In genomic region chr1:26645734-26646133, GRCh38 we compare ENCODE assay signal across 26 cellular contexts. TPM values are rescaled to one million over a fixed set of nuclear protein-coding genes. Genes with fewer than 3 reads are reported as not detected.
DNase-seq lines count a peak whose midpoint lies in the region; ATAC-seq, FAIRE-seq and TF ChIP-seq lines count a peak whose summit lies in the region.
"Had no signal": no experiment of that assay in that cellular context is flagged by ENCODE, and none has a peak within 500 bp of the region (broad histone marks: within the 10 kb centered on the region; RNA-seq: fewer than 3 reads in every experiment).

No MANE protein-coding gene starts in this region.

- TF ChIP-seq RAD21 in SK-N-SH (IDR thresholded peaks at IDR 0.05; ENCODE audit: low read length), result no peak
- no peak for TF ChIP-seq RAD21 in K562 (CRISPR knock-in tag; conservative IDR thresholded peaks at IDR 0.05 in 1 of 2, IDR thresholded peaks at IDR 0.05 in 1 of 2)

- H3K27me3 Mint-ChIP-seq in stimulated activated naive CD8-positive, alpha-beta T cell treated with anti-CD3 and anti-CD28 coated beads, Interleukin-15, amount 100 ng/mL, for 72 hours, result no peaks in the 10 kb centered on the region
- H3K27me3 Mint-ChIP-seq: CD4-positive, alpha-beta memory T cell had no signal

- H3K4me2 ChIP-seq in SK-N-SH (no peak overlapping the region), K562 (ENCODE audit: insufficient read depth, low read length) (no peak overlapping the region)
- H3K4me2 ChIP-seq: BLaER1 had no signal

- CTCF ChIA-PET in SK-N-SH (lab: Yijun Ruan, JAX), result no interaction called here
- CTCF ChIA-PET in HEK293 (lab: Yijun Ruan, JAX), result no interaction called here
- CTCF ChIA-PET in K562 (lab: Yijun Ruan, JAX; ENCODE audit: low intra/inter-chr PET ratio), result interaction anchor here (0.6 kb wide), 1 partner anchor 522 kb away, joined by 7 read pairs; no protein-coding TSS in a partner anchor

- POLR2A ChIA-PET in SK-N-SH (lab: Yijun Ruan, JAX), result no interaction called here
- POLR2A ChIA-PET in HEK293 (lab: Yijun Ruan, JAX), result no interaction called here
- POLR2A ChIA-PET in K562 (lab: Yijun Ruan, JAX), result interaction anchor here (1.0 kb wide), 1 partner anchor 9 kb away, joined by 5 read pairs; no protein-coding TSS in a partner anchor

- no peak overlapping the region for H3K4me3 ChIP-seq in SK-N-SH (ENCODE audit: low read depth in 2 of 2, low read length in 1 of 2)
- no peak overlapping the region for H3K4me3 ChIP-seq in HEK293 (ENCODE audit: low read depth, low read length)
- H3K4me3 ChIP-seq in K562, result no peak overlapping the region
- H3K4me3 ChIP-seq: BLaER1, GM12878 had no signal

- no peak overlapping the region for H3K27ac Mint-ChIP-seq in stimulated activated naive CD8-positive, alpha-beta T cell treated with anti-CD3 and anti-CD28 coated beads, Interleukin-15, amount 100 ng/mL, for 72 hours
- H3K27ac Mint-ChIP-seq: CD4-positive, CD25-positive, alpha-beta regulatory T cell; CD8-positive, alpha-beta memory T cell had no signal

- DNase-seq in SK-N-SH (no peak), K562 (ENCODE audit: extremely low read depth in 1 of 4, low spot score in 3 of 4) (no peak), NCI-H748 treated with DMSO at 0.1 percent for 48 hours (lab: John Stamatoyannopoulos, UW) (no peak)
- no peak for DNase-seq in stimulated activated naive CD8-positive, alpha-beta T cell treated with anti-CD3 and anti-CD28 coated beads, Interleukin-15, amount 100 ng/mL, for 72 hours
- DNase-seq: ACHN; BE2C; C1 segment of cervical spinal cord; CD4-positive, alpha-beta memory T cell; CD4-positive, CD25-positive, alpha-beta regulatory T cell; CD8-positive, alpha-beta memory T cell; COR-L47; DMS 273 treated with DMSO at 0.1 percent for 48 hours; DMS153; DMS53; DMS79; DND-41; EL; GDM1 had no signal

- H3K36me3 ChIP-seq in SK-N-SH (replicated peaks in 1 of 2; ENCODE audit: control insufficient read depth in 1 of 2, insufficient read depth in 2 of 2, low read length in 1 of 2) (no peaks in the 10 kb centered on the region), HEK293 (ENCODE audit: control insufficient read depth in 2 of 2, insufficient read depth in 1 of 2, low read length in 2 of 2) (no peaks in the 10 kb centered on the region), K562 (ENCODE audit: control insufficient read depth, insufficient read depth, low read length) (no peaks in the 10 kb centered on the region)
- H3K36me3 ChIP-seq: BE2C, BLaER1 had no signal

- H3K9me3 Mint-ChIP-seq in stimulated activated naive CD8-positive, alpha-beta T cell treated with anti-CD3 and anti-CD28 coated beads, Interleukin-15, amount 100 ng/mL, for 72 hours, result no peaks in the 10 kb centered on the region
- H3K9me3 Mint-ChIP-seq: CD4-positive, CD25-positive, alpha-beta regulatory T cell; CD8-positive, alpha-beta memory T cell had no signal

- no peaks in the 10 kb centered on the region for H3K9me2 ChIP-seq in SK-N-SH

- H3K27ac ChIP-seq in SK-N-SH (ENCODE audit: low read depth in 2 of 2, low read length in 1 of 2) (no peak overlapping the region), HEK293 (ENCODE audit: extremely low read depth, low read depth, low read length) (no peak overlapping the region), K562 (ENCODE audit: extremely low read depth, low read depth, low read length) (no peak overlapping the region)
- H3K27ac ChIP-seq: 22Rv1, BLaER1 had no signal

- FAIRE-seq in K562 (lab: Jason Lieb, UNC), result no peak
- FAIRE-seq: GM12878, GM12892, GM18507 had no signal

- in situ Hi-C loops in K562 (cut with MboI), result no loop called here

- H3K4me1 Mint-ChIP-seq in stimulated activated naive CD8-positive, alpha-beta T cell treated with anti-CD3 and anti-CD28 coated beads, Interleukin-15, amount 100 ng/mL, for 72 hours, result no peaks in the 10 kb centered on the region
- H3K4me1 Mint-ChIP-seq: CD4-positive, alpha-beta memory T cell; CD4-positive, CD25-positive, alpha-beta regulatory T cell; CD8-positive, alpha-beta memory T cell had no signal

- 43% methylated on average over 1 of the region's 1 CpG for WGBS in SK-N-SH (ENCODE audit: low lambda C conversion rate)
- WGBS in K562 (ENCODE audit: insufficient coverage, low coverage, missing lambda C conversion rate), result 24% methylated on average over 1 of the region's 1 CpG

- no peaks in the 10 kb centered on the region for H3K9me1 ChIP-seq in K562 (ENCODE audit: control insufficient read depth, insufficient read depth, low read length)

- H3K4me1 ChIP-seq in SK-N-SH (ENCODE audit: control insufficient read depth in 1 of 2, insufficient read depth in 2 of 2, low read depth in 1 of 2, low read length in 1 of 2) (no peaks in the 10 kb centered on the region), HEK293 (ENCODE audit: control insufficient read depth, insufficient read depth, low read length) (no peaks in the 10 kb centered on the region), K562 (replicated peaks in 1 of 2; ENCODE audit: control insufficient read depth in 2 of 2, insufficient read depth in 2 of 2, low read length in 2 of 2) (peaks cover 0 to 9% of the 10 kb centered on the region in 2 experiments; a peak in 2 of 5 replicates)
- H3K4me1 ChIP-seq: BE2C, BLaER1 had no signal

- H3K79me2 ChIP-seq in SK-N-SH (ENCODE audit: insufficient read depth), result no peaks in the 10 kb centered on the region
- H3K79me2 ChIP-seq in K562 (ENCODE audit: control insufficient read depth, insufficient read depth, low read length), result no peaks in the 10 kb centered on the region

- ATAC-seq in SK-N-SH treated with all-trans-retinoic acid at 6 μM for 48 hours, result no peak
- no peak for ATAC-seq in K562
- no peak for ATAC-seq in stimulated activated naive CD8-positive, alpha-beta T cell treated with anti-CD3 and anti-CD28 coated beads, Interleukin-15, amount 100 ng/mL, for 72 hours
- ATAC-seq: GM12878 had no signal

- TF ChIP-seq EP300 in SK-N-SH (IDR thresholded peaks at IDR 0.05; ENCODE audit: borderline replicate concordance in 1 of 2, low read depth in 1 of 2, low read length in 1 of 2) (no peak), K562 (IDR thresholded peaks at IDR 0.05; ENCODE audit: low read length) (no peak)

- no peaks in the 10 kb centered on the region for H4K20me1 ChIP-seq in SK-N-SH (ENCODE audit: insufficient read depth)
- no peaks in the 10 kb centered on the region for H4K20me1 ChIP-seq in K562 (replicated peaks; ENCODE audit: control insufficient read depth, insufficient read depth, low read length)
- H4K20me1 ChIP-seq: BLaER1 had no signal

- TF ChIP-seq CTCF in SK-N-SH (IDR thresholded peaks at IDR 0.05), result no peak
- TF ChIP-seq CTCF in HEK293 (tag by site-specific recombination; IDR thresholded peaks at IDR 0.05), result no peak
- no peak for TF ChIP-seq CTCF in K562 (IDR thresholded peaks at IDR 0.05 in 2 of 3, conservative IDR thresholded peaks at IDR 0.05 in 1 of 3; ENCODE audit: insufficient read depth in 2 of 3, low read depth in 1 of 3, low read length in 3 of 3)

- no peaks in the 10 kb centered on the region for H3F3A ChIP-seq in SK-N-SH (replicated peaks; ENCODE audit: insufficient read depth)

- intact Hi-C loops in K562 (cut with micrococcal nuclease), result no loop called here

- BruUV-seq in K562 (replicated peaks; lab: Mats Ljungman, UMichigan), result no TSS peak

- H2AFZ ChIP-seq in SK-N-SH (ENCODE audit: low read depth) (no peak overlapping the region), K562 (ENCODE audit: low read depth, low read length) (no peak overlapping the region)

- no peak overlapping the region for H3K9ac ChIP-seq in SK-N-SH
- H3K9ac ChIP-seq in K562 (ENCODE audit: insufficient read depth in 1 of 2, low read depth in 2 of 2, low read length in 2 of 2), result no peak overlapping the region
- H3K9ac ChIP-seq: BLaER1 had no signal

- H3K27me3 ChIP-seq in SK-N-SH (ENCODE audit: insufficient read depth) (no peaks in the 10 kb centered on the region), K562 (ENCODE audit: control insufficient read depth in 2 of 2, insufficient read depth in 2 of 2, low read length in 2 of 2) (no peaks in the 10 kb centered on the region)
- H3K27me3 ChIP-seq: BE2C, BLaER1 had no signal

- no peak for TF ChIP-seq POLR2A in K562 (conservative IDR thresholded peaks at IDR 0.05)

- no peak overlapping the region for H3K4me3 Mint-ChIP-seq in stimulated activated naive CD8-positive, alpha-beta T cell treated with anti-CD3 and anti-CD28 coated beads, Interleukin-15, amount 100 ng/mL, for 72 hours
- H3K4me3 Mint-ChIP-seq: CD14-positive monocyte; CD4-positive, alpha-beta memory T cell; CD4-positive, CD25-positive, alpha-beta regulatory T cell; CD8-positive, alpha-beta memory T cell had no signal

- H3K9me3 ChIP-seq in SK-N-SH, result no peaks in the 10 kb centered on the region
- H3K9me3 ChIP-seq in HEK293 (ENCODE audit: control insufficient read depth, insufficient read depth, low read depth, low read length), result no peaks in the 10 kb centered on the region
- H3K9me3 ChIP-seq in K562 (replicated peaks; ENCODE audit: control insufficient read depth, insufficient read depth, low read depth, low read length), result no peaks in the 10 kb centered on the region
- H3K9me3 ChIP-seq: BE2C, BLaER1 had no signal

TF ChIP-seq in SK-N-SH treated with all-trans-retinoic acid at 6 μM for 48 hours, 23 proteins besides CTCF, POLR2A, EP300 and RAD21 (continues in another document):
- TF ChIP-seq TCF4 (CRISPR knock-in tag; IDR thresholded peaks at IDR 0.05; ENCODE audit: borderline replicate concordance), result no peak

TF ChIP-seq in HEK293, 187 proteins besides CTCF, POLR2A, EP300 and RAD21 (continues in another document):
- no peak for TF ChIP-seq ZNF121 (tag by site-specific recombination; IDR thresholded peaks at IDR 0.05)

RNA-seq across cellular contexts. Expression of gene ARID1A, which starts 50.1 kb away (rescaled TPM):
- polyA plus RNA-seq in SK-N-SH (2012; rRNA removed), result 14.2 and 26.5 TPM in 2 replicates
- 15.6 and 20.3 TPM in 2 replicates for polyA plus RNA-seq in SK-N-SH (2012; cell fraction: cytosol; rRNA removed)
- polyA plus RNA-seq in SK-N-SH (2012; cell fraction: nucleus; rRNA removed), result 58.2 and 65.9 TPM in 2 replicates
- 233 and 329 TPM in 2 replicates for total RNA-seq in K562 (2011; cell fraction: chromatin; rRNA removed; ENCODE audit: low replicate concordance)
- 114 and 132 TPM in 2 replicates for total RNA-seq in K562 (2011; cell fraction: nucleolus; rRNA removed)
- total RNA-seq in K562 (2011; cell fraction: nucleoplasm; rRNA removed), result 181 and 229 TPM in 2 replicates
- 22.1 and 28.9 TPM in 2 replicates for total RNA-seq in K562 (2014; rRNA removed)
- total RNA-seq in K562 (2014; rRNA removed; fragmentation: Illumina TruSeq; extraction: Trizol), result 23.9 and 24.6 TPM in 2 replicates
- 22.5 and 25.3 TPM in 2 replicates for total RNA-seq in K562 (2015; rRNA removed; fragmentation: Illumina TruSeq; extraction: Trizol)
- 74.6 and 88.3 TPM in 2 replicates for total RNA-seq in K562 (2021)
- polyA plus RNA-seq in K562 (2011; rRNA removed), result 12.9 and 27.1 TPM in 2 replicates
- 20.1 and 23.5 TPM in 2 replicates for polyA plus RNA-seq in K562 (2011; cell fraction: cytosol; rRNA removed)
- polyA plus RNA-seq in K562 (2011; cell fraction: nucleus; rRNA removed), result 59.8 and 83.5 TPM in 2 replicates
- 54.3 and 62.2 TPM in 2 replicates for polyA plus RNA-seq in K562 (2012)
- polyA plus RNA-seq in K562 (2014; fragmentation: Illumina TruSeq; extraction: Trizol), result 70.1 and 79.0 TPM in 2 replicates
- 10 to 100 TPM in 1 of 2 experiments, 1 to 10 TPM in 1; 8.3 to 20.2 TPM for polyA plus RNA-seq in K562 (2014; fragmentation: Nextera tagmentation; extraction: Ambion mirVana)
- 38.6 and 38.7 TPM in 2 replicates for polyA plus RNA-seq in K562 (2014; rRNA removed)
- polyA minus RNA-seq in K562 (2011; rRNA and poly(A)+ RNA removed), result 35.4 and 49.8 TPM in 2 replicates
- 61.6 and 92.0 TPM in 2 replicates for polyA minus RNA-seq in K562 (2011; cell fraction: cytosol; rRNA and poly(A)+ RNA removed)
- polyA minus RNA-seq in K562 (2011; cell fraction: nucleus; rRNA and poly(A)+ RNA removed), result 27.9 and 38.8 TPM in 2 replicates
